9 cellular contexts compared by ENCODE assay signal in the genomic region with DNA sequence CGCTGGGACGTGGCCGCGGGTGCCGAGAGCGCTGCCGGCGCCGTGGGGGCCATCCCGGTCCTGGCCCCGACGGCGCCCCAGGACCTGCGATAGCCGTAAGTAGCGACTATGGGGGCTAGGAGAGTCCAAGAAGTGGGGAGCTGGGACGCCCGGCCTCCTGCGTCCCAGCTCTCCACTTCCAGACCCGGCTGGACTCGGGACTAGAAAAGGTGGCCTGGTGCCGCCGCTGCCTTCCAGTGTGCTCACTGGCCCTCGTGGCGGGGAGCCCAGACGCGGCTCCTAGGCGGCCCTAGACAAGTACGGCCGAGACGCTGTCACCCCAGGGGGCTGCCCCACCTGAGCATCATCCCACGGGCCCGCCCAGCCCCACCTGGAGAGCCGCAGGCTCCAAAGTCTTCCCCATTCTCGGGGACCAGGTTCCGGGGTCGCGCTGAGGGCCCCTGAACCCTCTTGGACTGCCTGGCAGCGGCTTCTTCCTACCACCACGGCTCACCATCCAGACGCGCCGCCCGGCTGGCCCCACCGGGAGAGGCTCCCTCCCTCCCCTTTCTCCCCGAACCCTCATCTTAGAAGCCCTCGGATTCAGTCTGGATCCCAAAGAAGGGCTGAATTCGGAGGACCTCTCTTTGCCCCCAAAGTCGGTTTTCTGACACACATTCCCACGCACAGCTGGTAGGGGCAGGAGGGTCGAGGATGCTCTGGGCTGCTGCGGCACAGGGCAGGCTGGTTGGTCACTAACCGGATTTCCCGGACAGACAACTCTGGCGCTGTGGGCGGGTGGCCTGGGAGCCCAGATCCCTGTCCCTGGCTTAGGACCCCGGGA. TPM values are rescaled to one million over a fixed set of nuclear protein-coding genes. Genes with fewer than 3 reads are reported as not detected.
DNase-seq lines count a peak whose midpoint lies in the region; ATAC-seq and TF ChIP-seq lines count a peak whose summit lies in the region.
"Had no signal": no experiment of that assay in that cellular context is flagged by ENCODE, and none has a peak within 500 bp of the region (broad histone marks: within the 10 kb centered on the region; RNA-seq: fewer than 3 reads in every experiment).

No MANE protein-coding gene starts in this region.

- no peaks in the 10 kb centered on the region for H3K36me3 ChIP-seq in mucosa of descending colon (ENCODE audit: low read depth)

- H3K4me1 Mint-ChIP-seq in activated T-cell treated with anti-CD3 and anti-CD28 coated beads, Interleukin-2, amount 50 U/mL, for 4 hours (ENCODE audit: low read depth): peaks cover 8% of the 10 kb centered on the region

- intact Hi-C loops in mucosa of descending colon (cut with DNase I, micrococcal nuclease): no loop called here

- no peaks in the 10 kb centered on the region for H3K9me3 ChIP-seq in mucosa of descending colon

- TF ChIP-seq CTCF in mucosa of descending colon (IDR thresholded peaks at IDR 0.05): no peak

- DNase-seq in activated T-cell treated with anti-CD3 and anti-CD28 coated beads, Interleukin-2, amount 50 U/mL, for 4 hours: no peak
- DNase-seq in activated T-cell treated with anti-CD3 and anti-CD28 coated beads, Interleukin-2, amount 50 U/mL, for 1 hour: no peak
- peak; percentile 74 for DNase-seq in ecto neural progenitor cell (ENCODE audit: low spot score)
- DNase-seq in mucosa of descending colon: no peak
- DNase-seq in ureter (ENCODE audit: low spot score): peak; percentile 62
- DNase-seq in HEK293T (ENCODE audit: extremely low spot score): no peak
- DNase-seq in GDM1 (lab: John Stamatoyannopoulos, UW): no peak
- DNase-seq: activated naive CD4-positive, alpha-beta T cell treated with anti-CD3 and anti-CD28 coated beads, Interleukin-2, amount 10 ng/mL, durations not matched to agents 7 days and 5 days had no signal

- CTCF ChIA-PET in HEK293T (lab: Yijun Ruan, JAX): no interaction called here

- POLR2A ChIA-PET in HEK293T (lab: Yijun Ruan, JAX): no interaction called here

- peak overlapping the region; percentile 58 for H3K4me3 Mint-ChIP-seq in activated T-cell treated with anti-CD3 and anti-CD28 coated beads, Interleukin-2, amount 50 U/mL, for 4 hours
- H3K4me3 Mint-ChIP-seq: activated naive CD4-positive, alpha-beta T cell treated with anti-CD3 and anti-CD28 coated beads, Interleukin-2, amount 10 ng/mL, durations not matched to agents 7 days and 5 days had no signal

- no peak for ATAC-seq in activated T-cell treated with anti-CD3 and anti-CD28 coated beads, Interleukin-2, amount 50 U/mL, for 4 hours
- ATAC-seq in mucosa of descending colon (peak; percentile 47), HG03354 (IDR thresholded peaks at IDR 0.05; ENCODE audit: poor library complexity, severe bottlenecking, unreplicated experiment) (no peak)

- no peaks in the 10 kb centered on the region for H3K36me3 Mint-ChIP-seq in activated T-cell treated with anti-CD3 and anti-CD28 coated beads, Interleukin-2, amount 50 U/mL, for 4 hours (ENCODE audit: insufficient read depth)
- H3K36me3 Mint-ChIP-seq: activated naive CD4-positive, alpha-beta T cell treated with anti-CD3 and anti-CD28 coated beads, Interleukin-2, amount 10 ng/mL, durations not matched to agents 7 days and 5 days had no signal

- H3K27me3 Mint-ChIP-seq in activated T-cell treated with anti-CD3 and anti-CD28 coated beads, Interleukin-2, amount 50 U/mL, for 4 hours (ENCODE audit: low read depth): peaks cover 64% of the 10 kb centered on the region

- H3K9me3 Mint-ChIP-seq in activated T-cell treated with anti-CD3 and anti-CD28 coated beads, Interleukin-2, amount 50 U/mL, for 4 hours: no peaks in the 10 kb centered on the region
- H3K9me3 Mint-ChIP-seq: activated naive CD4-positive, alpha-beta T cell treated with anti-CD3 and anti-CD28 coated beads, Interleukin-2, amount 10 ng/mL, durations not matched to agents 7 days and 5 days had no signal

- H3K4me1 ChIP-seq in mucosa of descending colon (ENCODE audit: low read depth): peaks cover 10% of the 10 kb centered on the region

- no peak overlapping the region for H3K4me3 ChIP-seq in mucosa of descending colon

TF ChIP-seq in HEK293T, 16 proteins besides CTCF, POLR2A, EP300 and RAD21:
- TF ChIP-seq ZNF384 (IDR thresholded peaks at IDR 0.05): no peak
- TF ChIP-seq, protein P1, sequence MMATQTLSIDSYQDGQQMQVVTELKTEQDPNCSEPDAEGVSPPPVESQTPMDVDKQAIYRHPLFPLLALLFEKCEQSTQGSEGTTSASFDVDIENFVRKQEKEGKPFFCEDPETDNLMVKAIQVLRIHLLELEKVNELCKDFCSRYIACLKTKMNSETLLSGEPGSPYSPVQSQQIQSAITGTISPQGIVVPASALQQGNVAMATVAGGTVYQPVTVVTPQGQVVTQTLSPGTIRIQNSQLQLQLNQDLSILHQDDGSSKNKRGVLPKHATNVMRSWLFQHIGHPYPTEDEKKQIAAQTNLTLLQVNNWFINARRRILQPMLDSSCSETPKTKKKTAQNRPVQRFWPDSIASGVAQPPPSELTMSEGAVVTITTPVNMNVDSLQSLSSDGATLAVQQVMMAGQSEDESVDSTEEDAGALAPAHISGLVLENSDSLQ (IDR thresholded peaks at IDR 0.05): no peak
- TF ChIP-seq ARNT (IDR thresholded peaks at IDR 0.05): no peak
- no peak for TF ChIP-seq SP1 (IDR thresholded peaks at IDR 0.05)
- TF ChIP-seq LEF1 (IDR thresholded peaks at IDR 0.05; ENCODE audit: borderline replicate concordance): no peak
- TF ChIP-seq CTBP1 (IDR thresholded peaks at IDR 0.05; ENCODE audit: borderline replicate concordance): no peak
- TF ChIP-seq BHLHE40 (IDR thresholded peaks at IDR 0.05; ENCODE audit: borderline replicate concordance): no peak
- TF ChIP-seq FOXA1 (IDR thresholded peaks at IDR 0.05): no peak

RNA-seq across cellular contexts. Expression of gene MDFI, which starts 0.9 kb away (rescaled TPM):
- total RNA-seq in activated T-cell treated with anti-CD3 and anti-CD28 coated beads, Interleukin-2, amount 50 U/mL, for 4 hours: under 1 TPM in 1 of 3 donors, not detected in 2; 0.49 TPM
- total RNA-seq in mucosa of descending colon (1 to 10 TPM in 2 of 3 donors, under 1 TPM in 1; 0.96 to 2.2 (median 2.1) TPM), ureter (36.7 TPM)

Comparison
In these comparisons a context has a peak if more than half of its experiments do, and no peak if none do; other contexts are left out.
1. DNase-seq: peak in ecto neural progenitor cell (single experiment) and ureter (single experiment); none in activated T-cell treated with anti-CD3 and anti-CD28 coated beads, Interleukin-2, amount 50 U/mL, for 4 hours (single experiment), activated T-cell treated with anti-CD3 and anti-CD28 coated beads, Interleukin-2, amount 50 U/mL, for 1 hour (single experiment), mucosa of descending colon (0 of 3), HEK293T (single experiment) and GDM1 (single experiment).
2. RNA of gene MDFI, which starts 0.9 kb away (total RNA-seq): 36.7 TPM in ureter (single experiment); 0.96 to 2.2 TPM in mucosa of descending colon and 0.49 TPM in activated T-cell treated with anti-CD3 and anti-CD28 coated beads, Interleukin-2, amount 50 U/mL, for 4 hours; every median in the first group is over 10 times any median in the second.